8 cellular contexts compared by ENCODE assay signal in genomic region chr14:21308132-21308478, GRCh38. TPM values are rescaled to one million over a fixed set of nuclear protein-coding genes. Genes with fewer than 3 reads are reported as not detected.
A peak's percentile ranks its signal among the peaks of the same experiment; 100 is the strongest.
DNase-seq lines count a peak whose midpoint lies in the region; ATAC-seq and TF ChIP-seq lines count a peak whose summit lies in the region.

No MANE protein-coding gene starts in this region.

- H3K4me2 ChIP-seq in GM23248 (ENCODE audit: unreplicated experiment), result peak overlapping the region; percentile 76
- H3K4me2 ChIP-seq in PC-9, result peak overlapping the region; percentile 89

- peak overlapping the region; percentile 64 for H3K4me3 ChIP-seq in GM23248
- peak overlapping the region; percentile 70 for H3K4me3 ChIP-seq in PC-9
- peak overlapping the region; percentile 28 for H3K4me3 ChIP-seq in right cardiac atrium (ENCODE audit: low read length)
- peak overlapping the region; percentile 30 to 43 (median 38) for H3K4me3 ChIP-seq in stomach

- H3F3A ChIP-seq in GM23248 (ENCODE audit: insufficient read depth) (no peaks in the 10 kb centered on the region), PC-9 (ENCODE audit: insufficient read depth, low read depth) (peaks cover 10% of the 10 kb centered on the region)

- TF ChIP-seq EP300 in stomach (IDR thresholded peaks at IDR 0.05), result no peak

- H3K4me1 ChIP-seq in GM23248 (ENCODE audit: insufficient read depth) (no peaks in the 10 kb centered on the region), PC-9 (replicated peaks; ENCODE audit: insufficient read depth) (peaks cover 12% of the 10 kb centered on the region), right cardiac atrium (ENCODE audit: control insufficient read depth, insufficient read depth, low read length) (no peaks in the 10 kb centered on the region), stomach (peaks cover 4 to 21% (median 10%) of the 10 kb centered on the region in 4 donors)

- H2AFZ ChIP-seq in GM23248 (peak overlapping the region; percentile 92), PC-9 (peak overlapping the region; percentile 81)

- CTCF ChIA-PET in PC-9 (lab: Charles Lee) (interaction anchor here (0.5 kb wide), 1 partner anchor 238 kb away, joined by 3 read pairs; the partner anchor contains the start of gene ARHGEF40), GM10248 (lab: Yijun Ruan, JAX) (interaction anchor here (1.2 to 2.3 kb wide), 6 partner anchors 12 to 168 kb away, joined by 3 to 6 read pairs (median 4); no protein-coding TSS in a partner anchor)

- H3K9ac ChIP-seq in GM23248, result no peak overlapping the region

- TF ChIP-seq POLR2A in stomach (IDR thresholded peaks at IDR 0.05), result no peak

- in situ Hi-C loops in GM23248 (cut with MboI), result no loop called here

- DNase-seq in DMS53 treated with DMSO at 0.1 percent for 48 hours (lab: John Stamatoyannopoulos, UW; ENCODE audit: unreplicated experiment) (peak; percentile 25), GM23248 (no peak), PC-9 (peak in 1 of 2 experiments; percentile 65), right cardiac atrium (no peak), stomach (no peak), SK-N-DZ (ENCODE audit: low spot score) (no peak), GM10248 (ENCODE audit: extremely low spot score) (no peak), HCEC 1CT (no peak)

- peaks cover 16% of the 10 kb centered on the region for H3K27me3 ChIP-seq in GM23248 (replicated peaks; ENCODE audit: insufficient read depth)
- H3K27me3 ChIP-seq in PC-9 (ENCODE audit: insufficient read depth, low read depth), result no peaks in the 10 kb centered on the region
- no peaks in the 10 kb centered on the region for H3K27me3 ChIP-seq in right cardiac atrium (ENCODE audit: control insufficient read depth, insufficient read depth)
- no peaks in the 10 kb centered on the region for H3K27me3 ChIP-seq in stomach

- H3K79me2 ChIP-seq in GM23248 (ENCODE audit: insufficient read depth), result no peaks in the 10 kb centered on the region
- no peaks in the 10 kb centered on the region for H3K79me2 ChIP-seq in PC-9 (ENCODE audit: low read depth)

- intact Hi-C loops in PC-9 (cut with micrococcal nuclease; ENCODE audit: unreplicated experiment) (loop anchor here (1.0 to 2.0 kb wide), 2 partner anchors 39 to 75 kb away; partner anchors contain the start of gene HNRNPC), right cardiac atrium (cut with DNase I) (no loop called here), stomach (cut with DNase I; ENCODE audit: low total_unique reads) (no loop called here)

- TSS peak; percentile 98 for BruUV-seq in PC-9 (replicated peaks; lab: Mats Ljungman, UMichigan)

- H3K27ac ChIP-seq in GM23248, result no peak overlapping the region
- peak overlapping the region; percentile 84 for H3K27ac ChIP-seq in PC-9
- H3K27ac ChIP-seq in right cardiac atrium (ENCODE audit: low read length), result peak overlapping the region; percentile 72
- H3K27ac ChIP-seq in stomach, result peak overlapping the region; percentile 72 to 88 (median 82)

- TF ChIP-seq CTCF in PC-9 (conservative IDR thresholded peaks at IDR 0.05) (no peak), stomach (IDR thresholded peaks at IDR 0.05) (no peak), GM10248 (IDR thresholded peaks at IDR 0.05; ENCODE audit: control extremely low read depth, extremely low read depth, low read depth, missing control alignments) (no peak)

- H3K9me3 ChIP-seq in GM23248 (ENCODE audit: low read depth) (no peaks in the 10 kb centered on the region), PC-9 (ENCODE audit: insufficient read depth, low read depth) (no peaks in the 10 kb centered on the region), right cardiac atrium (ENCODE audit: control insufficient read depth, low read length) (no peaks in the 10 kb centered on the region), stomach (no peaks in the 10 kb centered on the region)

- H3K36me3 ChIP-seq in GM23248 (ENCODE audit: low read depth), result no peaks in the 10 kb centered on the region
- no peaks in the 10 kb centered on the region for H3K36me3 ChIP-seq in PC-9 (ENCODE audit: low read depth)
- no peaks in the 10 kb centered on the region for H3K36me3 ChIP-seq in stomach

- no peaks in the 10 kb centered on the region for H3K9me2 ChIP-seq in GM23248 (ENCODE audit: insufficient read depth)
- H3K9me2 ChIP-seq in PC-9 (ENCODE audit: insufficient read depth), result no peaks in the 10 kb centered on the region

- POLR2A ChIA-PET in PC-9 (lab: Charles Lee; ENCODE audit: unreplicated experiment) (no interaction called here), GM10248 (lab: Yijun Ruan, JAX) (interaction anchor here (0.6 to 3.0 kb wide), 4 partner anchors 9 to 302 kb away, joined by 3 to 19 read pairs (median 6); no protein-coding TSS in a partner anchor)

- ATAC-seq in right cardiac atrium, result peak; percentile 34 to 36

- H4K20me1 ChIP-seq in GM23248 (ENCODE audit: insufficient read depth) (no peaks in the 10 kb centered on the region), PC-9 (ENCODE audit: insufficient read depth) (no peaks in the 10 kb centered on the region)

RNA-seq across cellular contexts. Expression of gene RPGRIP1, which starts 28.2 kb away (rescaled TPM):
- total RNA-seq in GM23248 (2014; rRNA removed; shearing (Covaris generic)), result not detected in 2 replicates
- polyA plus RNA-seq in GM23248 (2016; fragmentation: Nextera tagmentation; extraction: Ambion mirVana) (not detected in 2 replicates), right cardiac atrium (0.27 TPM), stomach (under 1 TPM in 2 of 3 donors, not detected in 1; 0.19 to 0.28 TPM)
- total RNA-seq in PC-9 (2021) (0.75 and 2.1 TPM in 2 replicates), right cardiac atrium (1 to 10 TPM in 1 of 4 donors, under 1 TPM in 3; 0.20 to 1.0 (median 0.61) TPM), stomach (under 1 TPM in 2 of 5 donors, not detected in 3; 0.29 to 0.58 TPM)
- 0.03 TPM in 1 of 2 replicates, not detected in the other for polyA plus RNA-seq in SK-N-DZ (2014; cell fraction: cytosol; rRNA removed)
- polyA plus RNA-seq in SK-N-DZ (2014; cell fraction: nucleus; rRNA removed), result 0.16 TPM in 1 of 2 replicates, not detected in the other

RNA-seq across cellular contexts. Expression of gene HNRNPC, which starts 38.9 kb away (rescaled TPM):
- 674 and 705 TPM in 2 replicates for total RNA-seq in GM23248 (2014; rRNA removed; shearing (Covaris generic))
- 584 and 592 TPM in 2 replicates for polyA plus RNA-seq in GM23248 (2016; fragmentation: Nextera tagmentation; extraction: Ambion mirVana)
- 486 and 550 TPM in 2 replicates for total RNA-seq in PC-9 (2021)
- 100 to 1,000 TPM; 241 to 308 (median 289) TPM for total RNA-seq in right cardiac atrium
- polyA plus RNA-seq in right cardiac atrium, result 334 TPM
- 100 to 1,000 TPM; 110 to 503 (median 282) TPM for total RNA-seq in stomach
- 100 to 1,000 TPM; 396 to 516 (median 409) TPM for polyA plus RNA-seq in stomach
- 1,281 and 1,296 TPM in 2 replicates for polyA plus RNA-seq in SK-N-DZ (2014; cell fraction: cytosol; rRNA removed)
- polyA plus RNA-seq in SK-N-DZ (2014; cell fraction: nucleus; rRNA removed), result 564 and 789 TPM in 2 replicates
